16 cellular contexts compared by ENCODE assay signal in the genomic region with DNA sequence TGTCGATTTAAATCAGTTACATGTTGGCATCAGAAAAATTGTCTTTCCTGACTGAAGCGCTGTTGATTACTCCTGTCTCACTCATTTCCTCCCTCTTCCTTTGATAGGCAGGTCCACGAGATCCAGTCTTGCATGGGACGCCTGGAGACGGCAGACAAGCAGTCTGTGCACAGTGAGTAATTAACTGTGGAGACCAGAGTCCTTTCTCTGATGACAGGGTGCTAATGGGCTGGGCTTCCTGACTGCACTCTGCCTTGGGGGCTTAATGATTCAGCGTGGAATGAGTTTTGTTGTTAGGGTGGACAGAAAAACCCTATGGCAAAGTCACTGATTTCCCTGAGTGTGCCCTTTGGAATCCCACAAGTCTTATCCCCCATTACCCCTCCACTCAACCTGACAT. TPM values are rescaled to one million over a fixed set of nuclear protein-coding genes. Genes with fewer than 3 reads are reported as not detected.
DNase-seq lines count a peak whose midpoint lies in the region; ATAC-seq and TF ChIP-seq lines count a peak whose summit lies in the region.
"Had no signal": no experiment of that assay in that cellular context is flagged by ENCODE, and none has a peak within 500 bp of the region (broad histone marks: within the 10 kb centered on the region; RNA-seq: fewer than 3 reads in every experiment).

No MANE protein-coding gene starts in this region.

- H2AK5ac ChIP-seq in mesenchymal stem cell (ENCODE audit: low read length, severe bottlenecking), result no peak overlapping the region

- H3K27ac ChIP-seq in KMS-11 (no peak overlapping the region), mesenchymal stem cell (ENCODE audit: low read length, poor library complexity, severe bottlenecking) (no peak overlapping the region)

- ATAC-seq in HG02759 (IDR thresholded peaks at IDR 0.05; ENCODE audit: unreplicated experiment), result no peak
- ATAC-seq: T-cell had no signal

- no peak overlapping the region for H2BK12ac ChIP-seq in mesenchymal stem cell (ENCODE audit: low read length in 2 of 2)

- peaks cover 66% of the 10 kb centered on the region for H3K79me2 ChIP-seq in KMS-11 (ENCODE audit: insufficient read depth, low read depth)

- H3K4me2 ChIP-seq in KMS-11 (peak overlapping the region; percentile 81; the same call in 1 of the 2 replicates), mesenchymal stem cell (ENCODE audit: low read length, poor library complexity, severe bottlenecking) (no peak overlapping the region)

- no peak overlapping the region for H3K4ac ChIP-seq in mesenchymal stem cell (ENCODE audit: low read depth in 1 of 2, low read length in 2 of 2)

- in situ Hi-C loops in GM13977 (cut with MboI; ENCODE audit: low pct_unique_long_range_greater_than_20kb, low sequenced_read_pairs, unreplicated experiment), result no loop called here

- H3K4me1 ChIP-seq in KMS-11 (ENCODE audit: low read depth, poor library complexity, severe bottlenecking) (peaks cover 89% of the 10 kb centered on the region), mesenchymal stem cell (ENCODE audit: control insufficient read depth, insufficient read depth, low read depth, low read length) (peaks cover 3% of the 10 kb centered on the region)

- no peak overlapping the region for H2BK120ac ChIP-seq in mesenchymal stem cell (ENCODE audit: low read depth, low read length)

- H3K36me3 ChIP-seq in KMS-11 (ENCODE audit: insufficient read depth) (peaks cover 12% of the 10 kb centered on the region; the same call in 1 of the 2 replicates), mesenchymal stem cell (ENCODE audit: control insufficient read depth in 1 of 2, insufficient read depth in 2 of 2, low read depth in 1 of 2, low read length in 2 of 2) (peaks cover 28 to 61% of the 10 kb centered on the region in 2 experiments)

- H2AFZ ChIP-seq in KMS-11 (ENCODE audit: low read depth) (no peak overlapping the region), mesenchymal stem cell (ENCODE audit: low read depth, low read length) (no peak overlapping the region)

- H4K20me1 ChIP-seq in KMS-11 (ENCODE audit: insufficient read depth), result no peaks in the 10 kb centered on the region; the same call in 1 of the 2 replicates

- H3K79me1 ChIP-seq in mesenchymal stem cell (replicated peaks; ENCODE audit: low read length, poor library complexity, severe bottlenecking), result peaks cover 28% of the 10 kb centered on the region

- no peak overlapping the region for H3K14ac ChIP-seq in mesenchymal stem cell (ENCODE audit: low read length in 2 of 2)

- no peak overlapping the region for H3K4me3 ChIP-seq in AG10803 (ENCODE audit: low read length)
- H3K4me3 ChIP-seq in KMS-11 (IDR thresholded peaks at IDR 0.05; ENCODE audit: insufficient read depth, low read depth, low read length), result no peak overlapping the region
- H3K4me3 ChIP-seq in cardiac fibroblast (replicated peaks in 1 of 2; ENCODE audit: low read depth in 2 of 2, low read length in 2 of 2), result no peak overlapping the region
- H3K4me3 ChIP-seq in mesenchymal stem cell (ENCODE audit: insufficient read depth in 1 of 2, low read depth in 1 of 2, low read length in 2 of 2), result no peak overlapping the region

- WGBS in mesenchymal stem cell, result 29% methylated on average over 2 of the region's 6 CpGs

- H4K8ac ChIP-seq in mesenchymal stem cell (ENCODE audit: low read length), result no peak overlapping the region

- no peak overlapping the region for H3K9ac ChIP-seq in KMS-11
- peak overlapping the region; percentile 27 for H3K9ac ChIP-seq in mesenchymal stem cell (ENCODE audit: low read length)

- H3K23ac ChIP-seq in mesenchymal stem cell (ENCODE audit: low read length in 2 of 2), result no peak overlapping the region

- no peak for TF ChIP-seq CTCF in AG10803 (conservative IDR thresholded peaks at IDR 0.05; ENCODE audit: low read length)
- TF ChIP-seq CTCF in KMS-11 (conservative IDR thresholded peaks at IDR 0.05; ENCODE audit: low read depth, low read length), result no peak
- TF ChIP-seq CTCF in cardiac fibroblast (IDR thresholded peaks at IDR 0.05; ENCODE audit: low read depth, low read length), result no peak
- TF ChIP-seq CTCF in GM13977 (IDR thresholded peaks at IDR 0.05; ENCODE audit: extremely low read depth, insufficient read depth, missing control alignments), result no peak

- no peak overlapping the region for H3K18ac ChIP-seq in mesenchymal stem cell (ENCODE audit: low read depth in 1 of 2, low read length in 2 of 2)

- no peak overlapping the region for H4K91ac ChIP-seq in mesenchymal stem cell (ENCODE audit: low read length)

- H3K27me3 ChIP-seq in KMS-11 (ENCODE audit: insufficient read depth, low read depth), result no peaks in the 10 kb centered on the region
- H3K27me3 ChIP-seq in mesenchymal stem cell (ENCODE audit: control insufficient read depth in 1 of 2, insufficient read depth in 1 of 2, low read length in 2 of 2), result no peaks in the 10 kb centered on the region

- DNase-seq in AG10803 (ENCODE audit: low read depth) (peak; percentile 26), cardiac fibroblast (ENCODE audit: low read depth in 2 of 2) (peak; percentile 9 to 45), mesenchymal stem cell (peak; percentile 83), GM13977 (ENCODE audit: low spot score) (no peak), SHP77 (lab: John Stamatoyannopoulos, UW) (no peak), NCI-H2029 treated with DMSO at 0.1 percent for 48 hours (lab: John Stamatoyannopoulos, UW) (no peak)
- DNase-seq: activated CD4-positive, alpha-beta memory T cell treated with anti-CD3 and anti-CD28 coated beads for 36 hours; activated gamma-delta T cell treated with Interleukin-2 at 50 U/mL for 16 hours; C1 segment of cervical spinal cord; immature natural killer cell; stimulated activated CD4-positive, alpha-beta T cell treated with anti-CD3 and anti-CD28 coated beads, Interleukin-15, amount 100 ng/mL, for 24 hours; stimulated activated CD8-positive, alpha-beta memory T cell treated with anti-CD3 and anti-CD28 coated beads, Interleukin-4, amount 100 ng/mL, for 48 hours; T-cell had no signal

- no peak overlapping the region for H2BK5ac ChIP-seq in mesenchymal stem cell (ENCODE audit: low read depth, low read length, poor library complexity, severe bottlenecking)

- no peak overlapping the region for H2BK15ac ChIP-seq in mesenchymal stem cell (ENCODE audit: low read depth, poor library complexity, severe bottlenecking)

- H3K9me3 ChIP-seq in mesenchymal stem cell (ENCODE audit: control insufficient read depth, low read length), result no peaks in the 10 kb centered on the region

RNA-seq across cellular contexts. Expression of a gene that starts 6.5 kb away (rescaled TPM):
- 37.1 TPM for polyA plus RNA-seq in mesenchymal stem cell (2013, experiment 1 of 2)
- 36.7 TPM for polyA plus RNA-seq in mesenchymal stem cell (2013, experiment 2 of 2)

RNA-seq across cellular contexts. Expression of a gene that starts 49.6 kb away (rescaled TPM):
- not detected for polyA plus RNA-seq in mesenchymal stem cell (2013, experiment 1 of 2)
- not detected for polyA plus RNA-seq in mesenchymal stem cell (2013, experiment 2 of 2)
- polyA plus RNA-seq: fibroblast of lung, immature natural killer cell had no signal

Comparison
In these comparisons a context has a peak if more than half of its experiments do, and no peak if none do; other contexts are left out.
1. DNase-seq: peak in AG10803 (single experiment), cardiac fibroblast (2 of 2) and mesenchymal stem cell (single experiment); none in GM13977 (single experiment), SHP77 (0 of 2) and NCI-H2029 treated with DMSO at 0.1 percent for 48 hours (single experiment).